8 cellular contexts compared by ENCODE assay signal in genomic region chr5:443239-444151, GRCh38. TPM values are rescaled to one million over a fixed set of nuclear protein-coding genes. Genes with fewer than 3 reads are reported as not detected.
DNase-seq lines count a peak whose midpoint lies in the region; ATAC-seq and TF ChIP-seq lines count a peak whose summit lies in the region.

No MANE protein-coding gene starts in this region.

- peaks cover 14% of the 10 kb centered on the region for H3K4me1 ChIP-seq in ectodermal cell (ENCODE audit: control insufficient read depth, insufficient read depth, low read length)
- peaks cover 10% of the 10 kb centered on the region for H3K4me1 ChIP-seq in mucosa of descending colon (ENCODE audit: low read depth)
- H3K4me1 ChIP-seq in tibial nerve, result peaks cover 0 to 31% (median 17%) of the 10 kb centered on the region in 4 donors

- no peaks in the 10 kb centered on the region for H3K9me3 Mint-ChIP-seq in T-helper 2 cell treated with Interferon-gamma antibody and Interleukin-4, amounts not matched to agents 5 μg/mL and 100 μg/mL, for 36 hours

- H3K4me1 Mint-ChIP-seq in T-helper 2 cell treated with Interferon-gamma antibody and Interleukin-4, amounts not matched to agents 5 μg/mL and 100 μg/mL, for 36 hours (ENCODE audit: low read depth), result peaks cover 35% of the 10 kb centered on the region

- H3K36me3 ChIP-seq in ectodermal cell (ENCODE audit: control insufficient read depth, insufficient read depth, low read length) (peaks cover 18% of the 10 kb centered on the region), mucosa of descending colon (ENCODE audit: low read depth) (peaks cover 10% of the 10 kb centered on the region), tibial nerve (peaks cover 0 to 31% (median 18%) of the 10 kb centered on the region in 3 donors)

- ATAC-seq in GM19023 (IDR thresholded peaks at IDR 0.05; ENCODE audit: unreplicated experiment) (peak; percentile 25), HG03342 (IDR thresholded peaks at IDR 0.05; ENCODE audit: unreplicated experiment) (peak; percentile 23), mucosa of descending colon (peak; percentile 53)

- H3K9me3 ChIP-seq in ectodermal cell (ENCODE audit: control insufficient read depth, low read length) (no peaks in the 10 kb centered on the region), mucosa of descending colon (no peaks in the 10 kb centered on the region), tibial nerve (no peaks in the 10 kb centered on the region)

- H3K27ac ChIP-seq in 22Rv1 (peak overlapping the region; percentile 60; the same call in 1 of the 2 replicates), ectodermal cell (ENCODE audit: insufficient read depth, low read depth, low read length, poor library complexity, severe bottlenecking) (no peak overlapping the region), tibial nerve (peak overlapping the region; percentile 26 to 95 (median 85))

- H3K27me3 Mint-ChIP-seq in T-helper 2 cell treated with Interferon-gamma antibody and Interleukin-4, amounts not matched to agents 5 μg/mL and 100 μg/mL, for 36 hours (ENCODE audit: low read depth), result no peaks in the 10 kb centered on the region

- H3K27me3 ChIP-seq in ectodermal cell (ENCODE audit: control insufficient read depth, insufficient read depth, low read length, poor library complexity, severe bottlenecking), result no peaks in the 10 kb centered on the region
- H3K27me3 ChIP-seq in tibial nerve, result no peaks in the 10 kb centered on the region

- no peak for TF ChIP-seq CTCF in 22Rv1 (IDR thresholded peaks at IDR 0.05)
- TF ChIP-seq CTCF in mucosa of descending colon (IDR thresholded peaks at IDR 0.05), result no peak
- TF ChIP-seq CTCF in tibial nerve (IDR thresholded peaks at IDR 0.05), result no peak

- intact Hi-C loops in mucosa of descending colon (cut with DNase I, micrococcal nuclease), result no loop called here

- peaks cover 27% of the 10 kb centered on the region for H3K36me3 Mint-ChIP-seq in T-helper 2 cell treated with Interferon-gamma antibody and Interleukin-4, amounts not matched to agents 5 μg/mL and 100 μg/mL, for 36 hours (ENCODE audit: low read depth)

- 22 to 23% methylated on average over 62 of the region's 62 CpGs for WGBS in ectodermal cell, 2 experiments
- WGBS in tibial nerve, 2 donors, result 28 to 37% methylated on average over 28 to 35 of the region's 62 CpGs

- peak overlapping the region; percentile 96 for H3K4me3 Mint-ChIP-seq in T-helper 2 cell treated with Interferon-gamma antibody and Interleukin-4, amounts not matched to agents 5 μg/mL and 100 μg/mL, for 36 hours

- no peak for DNase-seq in T-helper 2 cell treated with Interferon-gamma antibody and Interleukin-4, amounts not matched to agents 5 μg/mL and 100 μg/mL, for 36 hours (ENCODE audit: low spot score)
- peak; percentile 32 to 67 (median 62) for DNase-seq in mucosa of descending colon
- DNase-seq in tibial nerve (ENCODE audit: low spot score in 2 of 2), result no peak
- no peak for DNase-seq in NCI-H1694 (lab: John Stamatoyannopoulos, UW)

- H3K27ac Mint-ChIP-seq in T-helper 2 cell treated with Interferon-gamma antibody and Interleukin-4, amounts not matched to agents 5 μg/mL and 100 μg/mL, for 36 hours, result peak overlapping the region; percentile 63

- TF ChIP-seq EP300 in tibial nerve (IDR thresholded peaks at IDR 0.05), result no peak

- no peak for TF ChIP-seq POLR2A in tibial nerve (IDR thresholded peaks at IDR 0.05)

- peak overlapping the region; percentile 95 for H3K4me3 ChIP-seq in ectodermal cell (ENCODE audit: insufficient read depth, low read depth, low read length)
- peak overlapping the region; percentile 87 for H3K4me3 ChIP-seq in mucosa of descending colon
- peak overlapping the region; percentile 81 to 96 (median 90) for H3K4me3 ChIP-seq in tibial nerve

RNA-seq across cellular contexts. Expression of gene EXOC3, which starts 0.5 kb away (rescaled TPM):
- polyA plus RNA-seq in ectodermal cell (2013, experiment 1 of 4), result 46.1 TPM
- polyA plus RNA-seq in ectodermal cell (2013, experiment 2 of 4), result 49.3 TPM
- polyA plus RNA-seq in ectodermal cell (2013, experiment 3 of 4), result 36.6 TPM
- 43.0 TPM for polyA plus RNA-seq in ectodermal cell (2013, experiment 4 of 4)
- 10 to 100 TPM; 67.0 to 89.1 (median 76.8) TPM for total RNA-seq in mucosa of descending colon
- total RNA-seq in tibial nerve, result 10 to 100 TPM; 53.5 to 98.4 (median 58.8) TPM

Comparison
In these comparisons a context has a peak if more than half of its experiments do, and no peak if none do; other contexts are left out.
1. DNase-seq: peak in mucosa of descending colon (3 of 3); none in T-helper 2 cell treated with Interferon-gamma antibody and Interleukin-4, amounts not matched to agents 5 μg/mL and 100 μg/mL, for 36 hours (single experiment), tibial nerve (0 of 2) and NCI-H1694 (single experiment).
2. Peak in every context shown above with its lines, with median percentiles within 50 percentile points of each other: ATAC-seq and H3K4me3 ChIP-seq.